ENCODE assay signal across 7 cellular contexts in the genomic region with DNA sequence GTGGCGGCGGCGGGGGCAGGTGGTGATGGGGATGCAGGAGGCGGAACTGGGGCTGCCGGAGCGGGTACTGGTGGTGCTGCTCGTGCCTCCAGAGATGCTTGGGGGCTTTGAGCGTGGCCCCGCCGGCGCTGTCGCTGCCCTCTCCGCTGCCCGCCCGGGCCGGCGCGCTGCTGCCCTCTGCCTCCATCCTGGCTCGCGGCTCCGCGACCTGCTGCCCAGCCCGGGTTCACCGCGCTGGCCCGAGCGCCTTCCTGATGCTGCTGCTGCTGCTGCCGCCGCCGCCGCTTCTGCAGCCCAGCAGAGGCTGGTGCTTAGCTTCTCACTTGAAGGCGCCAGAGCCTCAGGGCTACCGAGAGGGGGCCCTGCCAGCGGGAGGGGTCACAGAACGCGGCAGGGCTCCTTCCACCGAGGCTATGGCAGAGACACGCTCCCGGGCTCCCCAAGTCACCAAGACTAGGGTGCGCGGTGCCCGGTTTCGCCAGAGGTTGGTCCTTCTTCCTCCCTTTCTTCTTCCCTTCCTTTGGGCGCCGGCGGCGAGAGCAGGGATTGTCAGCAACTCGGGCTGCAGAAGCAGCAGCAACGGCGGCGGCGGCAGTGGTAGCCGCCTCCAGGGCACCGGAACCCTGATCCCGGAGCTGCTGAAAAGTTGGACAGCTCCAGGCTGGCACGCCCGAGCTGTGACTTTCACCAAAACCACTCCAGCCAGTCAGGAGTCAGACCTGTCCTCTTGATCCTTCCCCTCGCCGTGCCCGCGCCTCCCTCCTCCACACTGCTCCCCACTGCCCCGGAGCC. TPM values are rescaled to one million over a fixed set of nuclear protein-coding genes. Genes with fewer than 3 reads are reported as not detected.
A peak's percentile ranks its signal among the peaks of the same experiment; 100 is the strongest.
DNase-seq lines count a peak whose midpoint lies in the region; TF ChIP-seq lines count a peak whose summit lies in the region.

A gene (minus strand): TSS at position 291 of the 792 bp plus-strand sequence.

- H3K4me1 ChIP-seq in left ventricle myocardium inferior, result peaks cover 10% of the 10 kb centered on the region

- intact Hi-C loops in left ventricle myocardium inferior (cut with micrococcal nuclease), result no loop called here
- intact Hi-C loops in posterior vena cava (cut with DNase I), result no loop called here

- DNase-seq in G401 (ENCODE audit: low spot score) (peak; percentile 7), KG1 (lab: John Stamatoyannopoulos, UW) (peak; percentile 10), amniotic epithelial cell (ENCODE audit: low read depth) (peak; percentile 64), left ventricle myocardium inferior (peak; percentile 43), posterior vena cava (ENCODE audit: low spot score) (peak; percentile 85), DMS114 treated with DMSO at 0.1 percent for 48 hours (lab: John Stamatoyannopoulos, UW; ENCODE audit: unreplicated experiment) (no peak), GM19240 (ENCODE audit: insufficient read length, low spot score) (no peak)

- no peaks in the 10 kb centered on the region for H3K9me3 ChIP-seq in left ventricle myocardium inferior (replicated peaks)

- peaks cover 95% of the 10 kb centered on the region for H3K27me3 ChIP-seq in left ventricle myocardium inferior (ENCODE audit: low read depth)

- peak within 1 kb of the TSS; percentile 48 for H3K4me3 ChIP-seq in left ventricle myocardium inferior

- in situ Hi-C loops in G401 (cut with HindIII; ENCODE audit: low sequenced_read_pairs), result no loop called here

- no peak for TF ChIP-seq CTCF in left ventricle myocardium inferior (IDR thresholded peaks at IDR 0.05; ENCODE audit: borderline replicate concordance)

- no peak within 1 kb of the TSS for H3K27ac ChIP-seq in left ventricle myocardium inferior (replicated peaks)

- H3K36me3 ChIP-seq in left ventricle myocardium inferior, result no peaks in the 10 kb centered on the region

RNA-seq across cellular contexts. Expression of the gene that starts here (rescaled TPM):
- total RNA-seq in G401 (2014; rRNA removed; shearing (Covaris generic)), result 4.9 and 5.2 TPM in 2 replicates
- total RNA-seq in left ventricle myocardium inferior, result 34.5 TPM
- 100 to 1,000 TPM in 1 of 2 donors, 10 to 100 TPM in 1; 72.4 to 106 TPM for total RNA-seq in posterior vena cava

Comparison
In these comparisons a context has a peak if more than half of its experiments do, and no peak if none do; other contexts are left out.
1. DNase-seq: peak in G401 (single experiment), KG1 (single experiment), amniotic epithelial cell (single experiment), left ventricle myocardium inferior (single experiment) and posterior vena cava (single experiment); none in DMS114 treated with DMSO at 0.1 percent for 48 hours (single experiment) and GM19240 (single experiment).